8 cellular contexts compared by ENCODE assay signal in the genomic region with DNA sequence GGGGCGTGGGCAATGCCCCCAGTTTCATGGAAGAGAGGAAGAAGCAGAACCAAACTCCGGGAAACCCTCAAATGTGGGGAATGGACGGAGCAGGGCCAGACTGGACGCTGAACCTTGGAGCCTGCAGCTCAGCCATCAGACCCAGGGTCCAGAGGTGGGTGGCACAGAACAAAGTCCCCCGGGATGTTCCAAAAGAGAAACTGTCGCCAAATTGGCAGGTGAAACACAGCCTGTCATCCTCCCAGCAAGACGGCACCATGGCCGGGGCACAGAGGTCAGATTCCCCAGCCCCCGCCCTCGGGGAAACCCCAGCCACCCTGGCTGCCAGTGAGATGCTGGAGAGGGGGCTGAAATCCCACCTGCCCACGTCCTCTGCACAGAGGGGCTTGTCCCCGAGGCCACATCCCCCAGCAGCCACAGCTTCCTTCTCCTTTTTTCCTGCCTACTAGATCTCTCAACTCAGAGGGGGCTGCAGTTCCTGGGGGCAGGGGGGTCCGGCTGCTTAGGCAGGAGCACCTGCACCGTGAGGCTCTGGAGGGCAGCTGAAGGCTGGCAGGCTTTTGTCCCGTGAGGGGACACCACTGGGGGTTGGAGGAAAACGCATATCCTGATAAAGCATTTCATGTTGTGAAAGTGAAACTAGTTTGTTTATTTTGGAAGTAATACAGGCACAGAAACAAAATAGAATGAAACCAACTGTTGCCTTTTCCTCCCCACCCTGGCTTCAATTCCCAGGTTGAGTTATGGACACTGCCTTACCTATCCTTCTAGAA. TPM values are rescaled to one million over a fixed set of nuclear protein-coding genes. Genes with fewer than 3 reads are reported as not detected.
DNase-seq lines count a peak whose midpoint lies in the region; ATAC-seq and TF ChIP-seq lines count a peak whose summit lies in the region.

No MANE protein-coding gene starts in this region.

- POLR2A ChIA-PET in SK-N-SH (lab: Yijun Ruan, JAX): no interaction called here
- POLR2A ChIA-PET in activated CD8-positive, alpha-beta T cell treated with anti-CD3 and anti-CD28 coated beads for 36 hours (lab: Charles Lee): interaction anchor here (0.7 to 2.1 kb wide), 4 partner anchors 12 to 115 kb away, joined by 3 to 6 read pairs (median 4); partner anchors contain the start of gene OGFOD3

- H3K27me3 Mint-ChIP-seq in activated CD8-positive, alpha-beta T cell treated with anti-CD3 and anti-CD28 coated beads for 36 hours: peaks cover 7% of the 10 kb centered on the region

- H3K4me1 ChIP-seq in SK-N-SH (ENCODE audit: control insufficient read depth in 1 of 2, insufficient read depth in 2 of 2, low read depth in 1 of 2, low read length in 1 of 2) (peaks cover 18 to 46% of the 10 kb centered on the region in 2 experiments; a peak in 3 of 4 replicates), thoracic aorta (ENCODE audit: control insufficient read depth in 1 of 2, low read depth in 2 of 2) (peaks cover 27 to 51% of the 10 kb centered on the region in 2 donors)

- H4K20me1 ChIP-seq in SK-N-SH (ENCODE audit: insufficient read depth): no peaks in the 10 kb centered on the region

- H3F3A ChIP-seq in SK-N-SH (replicated peaks; ENCODE audit: insufficient read depth): peaks cover 6% of the 10 kb centered on the region

- no peaks in the 10 kb centered on the region for H3K36me3 ChIP-seq in SK-N-SH (replicated peaks in 1 of 2; ENCODE audit: control insufficient read depth in 1 of 2, insufficient read depth in 2 of 2, low read length in 1 of 2)
- no peaks in the 10 kb centered on the region for H3K36me3 ChIP-seq in thoracic aorta

- H3K27ac Mint-ChIP-seq in activated CD8-positive, alpha-beta T cell treated with anti-CD3 and anti-CD28 coated beads for 36 hours: no peak overlapping the region

- ATAC-seq in SK-N-SH treated with all-trans-retinoic acid at 6 μM for 48 hours (no peak), thoracic aorta (ENCODE audit: insufficient number of reproducible peaks, low FRiP score, low read depth) (no peak), GM18502 (IDR thresholded peaks at IDR 0.05; ENCODE audit: poor library complexity, unreplicated experiment) (no peak)
- ATAC-seq in activated CD8-positive, alpha-beta T cell treated with anti-CD3 and anti-CD28 coated beads for 36 hours: peak; percentile 31

- H3K4me3 ChIP-seq in SK-N-SH (ENCODE audit: low read depth in 2 of 2, low read length in 1 of 2): peak overlapping the region; percentile 17 to 36; a peak in 3 of 4 replicates
- H3K4me3 ChIP-seq in thoracic aorta: peak overlapping the region; percentile 83

- H2AFZ ChIP-seq in SK-N-SH (ENCODE audit: low read depth): peak overlapping the region; percentile 61

- H3K9ac ChIP-seq in SK-N-SH: no peak overlapping the region

- no peaks in the 10 kb centered on the region for H3K36me3 Mint-ChIP-seq in activated CD8-positive, alpha-beta T cell treated with anti-CD3 and anti-CD28 coated beads for 36 hours (ENCODE audit: low read depth)

- peak overlapping the region; percentile 78 for H3K4me2 ChIP-seq in SK-N-SH

- no peak for TF ChIP-seq CTCF in SK-N-SH (IDR thresholded peaks at IDR 0.05)
- no peak for TF ChIP-seq CTCF in activated CD8-positive, alpha-beta T cell treated with anti-CD3 and anti-CD28 coated beads for 36 hours (IDR thresholded peaks at IDR 0.05)
- TF ChIP-seq CTCF in thoracic aorta (IDR thresholded peaks at IDR 0.05): no peak

- no peaks in the 10 kb centered on the region for H3K9me3 ChIP-seq in SK-N-SH
- no peaks in the 10 kb centered on the region for H3K9me3 ChIP-seq in thoracic aorta

- TF ChIP-seq EP300 in SK-N-SH (IDR thresholded peaks at IDR 0.05; ENCODE audit: borderline replicate concordance in 1 of 2, low read depth in 1 of 2, low read length in 1 of 2): no peak

- no peak for TF ChIP-seq RAD21 in SK-N-SH (IDR thresholded peaks at IDR 0.05; ENCODE audit: low read length)

- H3K9me3 Mint-ChIP-seq in activated CD8-positive, alpha-beta T cell treated with anti-CD3 and anti-CD28 coated beads for 36 hours: no peaks in the 10 kb centered on the region

- H3K27ac ChIP-seq in SK-N-SH (ENCODE audit: low read depth in 2 of 2, low read length in 1 of 2) (no peak overlapping the region), thoracic aorta (no peak overlapping the region), caudate nucleus (ENCODE audit: low read depth, low read length) (no peak overlapping the region)

- no peaks in the 10 kb centered on the region; the same call in none of the 2 replicates for H3K27me3 ChIP-seq in SK-N-SH (ENCODE audit: insufficient read depth)
- no peaks in the 10 kb centered on the region for H3K27me3 ChIP-seq in thoracic aorta (replicated peaks; ENCODE audit: insufficient read depth)

- no peaks in the 10 kb centered on the region for H3K79me2 ChIP-seq in SK-N-SH (ENCODE audit: insufficient read depth)

- WGBS in SK-N-SH (ENCODE audit: low lambda C conversion rate): 60% methylated on average over 13 of the region's 16 CpGs

- no peak for DNase-seq in SK-N-SH
- no peak for DNase-seq in activated CD8-positive, alpha-beta T cell treated with anti-CD3 and anti-CD28 coated beads for 36 hours
- DNase-seq in hepatic stellate cell (ENCODE audit: low spot score): peak; percentile 78
- DNase-seq in thoracic aorta (ENCODE audit: low spot score): no peak
- DNase-seq in putamen (ENCODE audit: low spot score): no peak
- DNase-seq in caudate nucleus (lab: John Stamatoyannopoulos, UW): no peak

- no peaks in the 10 kb centered on the region for H3K9me2 ChIP-seq in SK-N-SH

- intact Hi-C loops in activated CD8-positive, alpha-beta T cell treated with anti-CD3 and anti-CD28 coated beads for 36 hours (cut with micrococcal nuclease): no loop called here

- H3K4me3 Mint-ChIP-seq in activated CD8-positive, alpha-beta T cell treated with anti-CD3 and anti-CD28 coated beads for 36 hours: peak overlapping the region; percentile 52

- peaks cover 29% of the 10 kb centered on the region for H3K4me1 Mint-ChIP-seq in activated CD8-positive, alpha-beta T cell treated with anti-CD3 and anti-CD28 coated beads for 36 hours (ENCODE audit: low read depth)

- CTCF ChIA-PET in SK-N-SH (lab: Yijun Ruan, JAX): interaction anchor here (0.7 to 6.4 kb wide), 9 partner anchors 9 to 304 kb away, joined by 3 to 69 read pairs (median 4); no protein-coding TSS in a partner anchor
- CTCF ChIA-PET in activated CD8-positive, alpha-beta T cell treated with anti-CD3 and anti-CD28 coated beads for 36 hours (lab: Charles Lee): interaction anchor here (1.0 kb wide), 1 partner anchor 14 kb away, joined by 3 read pairs; no protein-coding TSS in a partner anchor

TF ChIP-seq in SK-N-SH, 30 proteins besides CTCF, POLR2A, EP300 and RAD21 (continues in another document):
- TF ChIP-seq RCOR1 (IDR thresholded peaks at IDR 0.05; ENCODE audit: low read length) (no peak), SMC3 (IDR thresholded peaks at IDR 0.05; ENCODE audit: low read depth, low read length) (no peak)

TF ChIP-seq in SK-N-SH treated with all-trans-retinoic acid at 6 μM for 48 hours, 23 proteins besides CTCF, POLR2A, EP300 and RAD21 (continues in another document):
- TF ChIP-seq, protein P1, sequence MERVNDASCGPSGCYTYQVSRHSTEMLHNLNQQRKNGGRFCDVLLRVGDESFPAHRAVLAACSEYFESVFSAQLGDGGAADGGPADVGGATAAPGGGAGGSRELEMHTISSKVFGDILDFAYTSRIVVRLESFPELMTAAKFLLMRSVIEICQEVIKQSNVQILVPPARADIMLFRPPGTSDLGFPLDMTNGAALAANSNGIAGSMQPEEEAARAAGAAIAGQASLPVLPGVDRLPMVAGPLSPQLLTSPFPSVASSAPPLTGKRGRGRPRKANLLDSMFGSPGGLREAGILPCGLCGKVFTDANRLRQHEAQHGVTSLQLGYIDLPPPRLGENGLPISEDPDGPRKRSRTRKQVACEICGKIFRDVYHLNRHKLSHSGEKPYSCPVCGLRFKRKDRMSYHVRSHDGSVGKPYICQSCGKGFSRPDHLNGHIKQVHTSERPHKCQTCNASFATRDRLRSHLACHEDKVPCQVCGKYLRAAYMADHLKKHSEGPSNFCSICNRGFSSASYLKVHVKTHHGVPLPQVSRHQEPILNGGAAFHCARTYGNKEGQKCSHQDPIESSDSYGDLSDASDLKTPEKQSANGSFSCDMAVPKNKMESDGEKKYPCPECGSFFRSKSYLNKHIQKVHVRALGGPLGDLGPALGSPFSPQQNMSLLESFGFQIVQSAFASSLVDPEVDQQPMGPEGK (CRISPR knock-in tag; IDR thresholded peaks at IDR 0.05; ENCODE audit: borderline replicate concordance): no peak
- TF ChIP-seq ZFP30 (CRISPR knock-in tag; IDR thresholded peaks at IDR 0.05): no peak

RNA-seq across cellular contexts. Expression of gene SECTM1, which starts 1.2 kb away (rescaled TPM):
- 2.1 and 3.8 TPM in 2 replicates for polyA plus RNA-seq in SK-N-SH (2012; rRNA removed)
- 0.82 and 1.6 TPM in 2 replicates for polyA plus RNA-seq in SK-N-SH (2012; cell fraction: cytosol; rRNA removed)
- 1.3 and 1.4 TPM in 2 replicates for polyA plus RNA-seq in SK-N-SH (2012; cell fraction: nucleus; rRNA removed)
- total RNA-seq in activated CD8-positive, alpha-beta T cell treated with anti-CD3 and anti-CD28 coated beads for 36 hours: under 1 TPM; 0.45 to 0.50 TPM
- 10 to 100 TPM; 16.7 to 32.2 TPM for total RNA-seq in thoracic aorta

RNA-seq across cellular contexts. Expression of gene CD7, which starts 17.4 kb away (rescaled TPM):
- polyA plus RNA-seq in SK-N-SH (2012; rRNA removed): 0.07 TPM in 1 of 2 replicates, not detected in the other
- 0.16 TPM in 1 of 2 replicates, not detected in the other for polyA plus RNA-seq in SK-N-SH (2012; cell fraction: cytosol; rRNA removed)
- not detected in 2 replicates for polyA plus RNA-seq in SK-N-SH (2012; cell fraction: nucleus; rRNA removed)
- total RNA-seq in activated CD8-positive, alpha-beta T cell treated with anti-CD3 and anti-CD28 coated beads for 36 hours: 100 to 1,000 TPM; 289 to 292 TPM
- 1 to 10 TPM; 3.0 to 3.5 TPM for total RNA-seq in thoracic aorta

RNA-seq across cellular contexts. Expression of gene TEX19, which starts 24.2 kb away (rescaled TPM):
- 0.10 and 0.11 TPM in 2 replicates for polyA plus RNA-seq in SK-N-SH (2012; rRNA removed)
- 0.08 and 0.12 TPM in 2 replicates for polyA plus RNA-seq in SK-N-SH (2012; cell fraction: cytosol; rRNA removed)
- 0.08 and 0.11 TPM in 2 replicates for polyA plus RNA-seq in SK-N-SH (2012; cell fraction: nucleus; rRNA removed)
- not detected for total RNA-seq in activated CD8-positive, alpha-beta T cell treated with anti-CD3 and anti-CD28 coated beads for 36 hours
- total RNA-seq in thoracic aorta: not detected

RNA-seq across cellular contexts. Expression of gene UTS2R, which starts 36.8 kb away (rescaled TPM):
- polyA plus RNA-seq in SK-N-SH (2012; rRNA removed): not detected in 2 replicates
- polyA plus RNA-seq in SK-N-SH (2012; cell fraction: cytosol; rRNA removed): not detected in 2 replicates
- polyA plus RNA-seq in SK-N-SH (2012; cell fraction: nucleus; rRNA removed): not detected in 2 replicates
- total RNA-seq in activated CD8-positive, alpha-beta T cell treated with anti-CD3 and anti-CD28 coated beads for 36 hours: not detected
- total RNA-seq in thoracic aorta: under 1 TPM in 1 of 2 donors, not detected in 1; 0.27 TPM

Comparison
In these comparisons a context has a peak if more than half of its experiments do, and no peak if none do; other contexts are left out.
1. RNA of gene SECTM1, which starts 1.2 kb away (total RNA-seq): 16.7 to 32.2 TPM in thoracic aorta; 0.45 to 0.50 TPM in activated CD8-positive, alpha-beta T cell treated with anti-CD3 and anti-CD28 coated beads for 36 hours; every median in the first group is over 10 times any median in the second.
2. RNA of gene CD7, which starts 17.4 kb away (total RNA-seq): 289 to 292 TPM in activated CD8-positive, alpha-beta T cell treated with anti-CD3 and anti-CD28 coated beads for 36 hours; 3.0 to 3.5 TPM in thoracic aorta; every median in the first group is over 10 times any median in the second.